In genomic region chr12:117240356-117240755, GRCh38 we compare ENCODE assay signal across 18 cellular contexts. TPM values are rescaled to one million over a fixed set of nuclear protein-coding genes. Genes with fewer than 3 reads are reported as not detected.
DNase-seq lines count a peak whose midpoint lies in the region; ATAC-seq lines count a peak whose summit lies in the region.
"Had no signal": no experiment of that assay in that cellular context is flagged by ENCODE, and none has a peak within 500 bp of the region (broad histone marks: within the 10 kb centered on the region; RNA-seq: fewer than 3 reads in every experiment).

No MANE protein-coding gene starts in this region.

- peak; percentile 11 for DNase-seq in DMS 273 (lab: John Stamatoyannopoulos, UW; ENCODE audit: unreplicated experiment)
- DNase-seq in DMS 273 treated with DMSO at 0.1 percent for 48 hours (lab: John Stamatoyannopoulos, UW) = no peak
- peak; percentile 9 for DNase-seq in G401 (ENCODE audit: low spot score)
- DNase-seq in NCI-H2171 treated with DMSO at 0.1 percent for 48 hours (lab: John Stamatoyannopoulos, UW) = peak; percentile 83
- peak; percentile 2 for DNase-seq in cerebellar cortex (ENCODE audit: low spot score)
- DNase-seq in NAMALWA (ENCODE audit: low spot score) = no peak
- DNase-seq: AML-193; Caco-2; CD4-positive, alpha-beta T cell; DMS79 treated with DMSO at 0.1 percent for 48 hours; GOT3; H7; HFFc6 had no signal

- ATAC-seq in HG02970 (IDR thresholded peaks at IDR 0.05; ENCODE audit: low FRiP score, unreplicated experiment) = no peak
- ATAC-seq: A549, GM12878, HCT116, HepG2 had no signal

- in situ Hi-C loops in G401 (cut with HindIII; ENCODE audit: low sequenced_read_pairs) = no loop called here

RNA-seq across cellular contexts. Expression of gene FBXO21, which starts 50.1 kb away (rescaled TPM):
- 43.5 and 58.9 TPM in 2 replicates for total RNA-seq in G401 (2014; rRNA removed; shearing (Covaris generic))

Comparison
In these comparisons a context has a peak if more than half of its experiments do, and no peak if none do; other contexts are left out.
1. DNase-seq: peak in DMS 273 (single experiment), G401 (single experiment), NCI-H2171 treated with DMSO at 0.1 percent for 48 hours (single experiment) and cerebellar cortex (single experiment); none in DMS 273 treated with DMSO at 0.1 percent for 48 hours (single experiment) and NAMALWA (single experiment).